In genomic region chr14:101707285-101707842, GRCh38 we compare ENCODE assay signal across 8 cellular contexts. TPM values are rescaled to one million over a fixed set of nuclear protein-coding genes. Genes with fewer than 3 reads are reported as not detected.
DNase-seq lines count a peak whose midpoint lies in the region; ATAC-seq and TF ChIP-seq lines count a peak whose summit lies in the region.

No MANE protein-coding gene starts in this region.

- H3K36me3 Mint-ChIP-seq in activated naive CD8-positive, alpha-beta T cell treated with anti-CD3 and anti-CD28 coated beads, Interleukin-2, amount 10 ng/mL, durations not matched to agents 7 days and 5 days, result no peaks in the 10 kb centered on the region

- H3K27ac Mint-ChIP-seq in activated naive CD8-positive, alpha-beta T cell treated with anti-CD3 and anti-CD28 coated beads, Interleukin-2, amount 10 ng/mL, durations not matched to agents 7 days and 5 days, result peak overlapping the region; percentile 81

- WGBS in psoas muscle, 3 donors, result 5 to 6% (median 5%) methylated on average over 12 of the region's 12 CpGs

- H3K9me3 Mint-ChIP-seq in activated naive CD8-positive, alpha-beta T cell treated with anti-CD3 and anti-CD28 coated beads, Interleukin-2, amount 10 ng/mL, durations not matched to agents 7 days and 5 days, result no peaks in the 10 kb centered on the region

- H3K4me1 Mint-ChIP-seq in activated naive CD8-positive, alpha-beta T cell treated with anti-CD3 and anti-CD28 coated beads, Interleukin-2, amount 10 ng/mL, durations not matched to agents 7 days and 5 days, result peaks cover 18% of the 10 kb centered on the region

- ATAC-seq in GM19468 (IDR thresholded peaks at IDR 0.05; ENCODE audit: extremely low read depth, unreplicated experiment) (peak; percentile 37), SK-N-SH treated with all-trans-retinoic acid at 6 μM for 48 hours (peak; percentile 85), psoas muscle (peak; percentile 70 to 88 (median 81))
- peak; percentile 70 for ATAC-seq in activated naive CD8-positive, alpha-beta T cell treated with anti-CD3 and anti-CD28 coated beads, Interleukin-2, amount 10 ng/mL, durations not matched to agents 7 days and 5 days (ENCODE audit: low read depth)

- H3K27me3 Mint-ChIP-seq in activated naive CD8-positive, alpha-beta T cell treated with anti-CD3 and anti-CD28 coated beads, Interleukin-2, amount 10 ng/mL, durations not matched to agents 7 days and 5 days, result peaks cover 13% of the 10 kb centered on the region

- H3K27me3 ChIP-seq in cardiac muscle cell, result peaks cover 41% of the 10 kb centered on the region
- peaks cover 0 to 8% (median 5%) of the 10 kb centered on the region in 3 donors for H3K27me3 ChIP-seq in psoas muscle (ENCODE audit: insufficient read depth in 3 of 3, low read length in 2 of 3)

- no peaks in the 10 kb centered on the region for H3K36me3 ChIP-seq in cardiac muscle cell
- H3K36me3 ChIP-seq in psoas muscle (ENCODE audit: insufficient read depth in 1 of 2, low read depth in 1 of 2), result no peaks in the 10 kb centered on the region

- POLR2A ChIA-PET in activated naive CD8-positive, alpha-beta T cell treated with anti-CD3 and anti-CD28 coated beads, Interleukin-2, amount 10 ng/mL, durations not matched to agents 7 days and 5 days (lab: Charles Lee), result interaction anchor here (1.0 to 2.7 kb wide), 10 partner anchors 15 to 598 kb away, joined by 3 to 14 read pairs (median 7); partner anchors contain the start of gene MOK

- H3K4me3 ChIP-seq in AG10803 (ENCODE audit: low read length), result no peak overlapping the region
- no peak overlapping the region for H3K4me3 ChIP-seq in cardiac muscle cell
- H3K4me3 ChIP-seq in psoas muscle, result peak overlapping the region; percentile 19

- TF ChIP-seq CTCF in AG10803 (conservative IDR thresholded peaks at IDR 0.05; ENCODE audit: low read length) (peak; percentile 80), cardiac muscle cell (IDR thresholded peaks at IDR 0.05; ENCODE audit: low read depth, low read length) (peak; percentile 65), psoas muscle (IDR thresholded peaks at IDR 0.05) (peak; percentile 89)

- H3K4me1 ChIP-seq in cardiac muscle cell (ENCODE audit: low read depth) (no peaks in the 10 kb centered on the region), psoas muscle (peaks cover 7% of the 10 kb centered on the region)

- H3K27ac ChIP-seq in cardiac muscle cell, result no peak overlapping the region
- no peak overlapping the region for H3K27ac ChIP-seq in psoas muscle

- peak; percentile 87 for DNase-seq in AG10803 (ENCODE audit: low read depth)
- peak; percentile 83 for DNase-seq in NCI-H1417 treated with DMSO at 0.1 percent for 48 hours (lab: John Stamatoyannopoulos, UW)
- DNase-seq in activated naive CD8-positive, alpha-beta T cell treated with anti-CD3 and anti-CD28 coated beads, Interleukin-2, amount 10 ng/mL, durations not matched to agents 7 days and 5 days, result peak; percentile 53
- peak; percentile 85 to 92 for DNase-seq in cardiac muscle cell (ENCODE audit: low read depth in 1 of 2, low spot score in 1 of 2)
- DNase-seq in psoas muscle, result no peak
- DNase-seq in GDM1 (lab: John Stamatoyannopoulos, UW), result no peak

- intact Hi-C loops in psoas muscle (cut with DNase I), result loop anchor here (5.0 to 10.0 kb wide), 6 partner anchors 50 to 500 kb away; partner anchors contain the start of gene DYNC1H1 (in 2 of the 2)

- peak overlapping the region; percentile 63 for H3K4me3 Mint-ChIP-seq in activated naive CD8-positive, alpha-beta T cell treated with anti-CD3 and anti-CD28 coated beads, Interleukin-2, amount 10 ng/mL, durations not matched to agents 7 days and 5 days

- no peaks in the 10 kb centered on the region for H3K9me3 ChIP-seq in cardiac muscle cell (ENCODE audit: low read depth)
- no peaks in the 10 kb centered on the region for H3K9me3 ChIP-seq in psoas muscle

TF ChIP-seq in SK-N-SH treated with all-trans-retinoic acid at 6 μM for 48 hours, 23 proteins besides CTCF, POLR2A, EP300 and RAD21:
- TF ChIP-seq OSR1 (CRISPR knock-in tag; IDR thresholded peaks at IDR 0.05) (no peak), ZNF565 (CRISPR knock-in tag; conservative IDR thresholded peaks at IDR 0.05; ENCODE audit: low read depth) (no peak), SNAI2 (CRISPR knock-in tag; IDR thresholded peaks at IDR 0.05) (no peak), ZC3H10 (CRISPR knock-in tag; IDR thresholded peaks at IDR 0.05) (no peak), CSRNP3 (CRISPR knock-in tag; IDR thresholded peaks at IDR 0.05) (no peak), ZFP30 (CRISPR knock-in tag; IDR thresholded peaks at IDR 0.05) (no peak)
- TF ChIP-seq, protein P1, sequence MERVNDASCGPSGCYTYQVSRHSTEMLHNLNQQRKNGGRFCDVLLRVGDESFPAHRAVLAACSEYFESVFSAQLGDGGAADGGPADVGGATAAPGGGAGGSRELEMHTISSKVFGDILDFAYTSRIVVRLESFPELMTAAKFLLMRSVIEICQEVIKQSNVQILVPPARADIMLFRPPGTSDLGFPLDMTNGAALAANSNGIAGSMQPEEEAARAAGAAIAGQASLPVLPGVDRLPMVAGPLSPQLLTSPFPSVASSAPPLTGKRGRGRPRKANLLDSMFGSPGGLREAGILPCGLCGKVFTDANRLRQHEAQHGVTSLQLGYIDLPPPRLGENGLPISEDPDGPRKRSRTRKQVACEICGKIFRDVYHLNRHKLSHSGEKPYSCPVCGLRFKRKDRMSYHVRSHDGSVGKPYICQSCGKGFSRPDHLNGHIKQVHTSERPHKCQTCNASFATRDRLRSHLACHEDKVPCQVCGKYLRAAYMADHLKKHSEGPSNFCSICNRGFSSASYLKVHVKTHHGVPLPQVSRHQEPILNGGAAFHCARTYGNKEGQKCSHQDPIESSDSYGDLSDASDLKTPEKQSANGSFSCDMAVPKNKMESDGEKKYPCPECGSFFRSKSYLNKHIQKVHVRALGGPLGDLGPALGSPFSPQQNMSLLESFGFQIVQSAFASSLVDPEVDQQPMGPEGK (CRISPR knock-in tag; IDR thresholded peaks at IDR 0.05; ENCODE audit: borderline replicate concordance), result no peak

RNA-seq across cellular contexts. Expression of gene PPP2R5C, which starts 54.1 kb away (rescaled TPM):
- total RNA-seq in activated naive CD8-positive, alpha-beta T cell treated with anti-CD3 and anti-CD28 coated beads, Interleukin-2, amount 10 ng/mL, durations not matched to agents 7 days and 5 days, result 100 to 1,000 TPM; 369 to 382 TPM
- total RNA-seq in cardiac muscle cell (53.7 and 84.9 TPM in 2 replicates), psoas muscle (10 to 100 TPM; 53.1 to 76.6 (median 63.0) TPM)
- polyA plus RNA-seq in cardiac muscle cell (60.4 and 78.8 TPM in 2 replicates), psoas muscle (10 to 100 TPM; 18.2 to 63.4 (median 24.6) TPM)

Comparison
In these comparisons a context has a peak if more than half of its experiments do, and no peak if none do; other contexts are left out.
1. DNase-seq: peak in AG10803 (single experiment), NCI-H1417 treated with DMSO at 0.1 percent for 48 hours (single experiment), activated naive CD8-positive, alpha-beta T cell treated with anti-CD3 and anti-CD28 coated beads, Interleukin-2, amount 10 ng/mL, durations not matched to agents 7 days and 5 days (single experiment) and cardiac muscle cell (2 of 2); none in psoas muscle (0 of 2) and GDM1 (single experiment).
2. Peak in every context shown above with its lines, with median percentiles within 50 percentile points of each other: CTCF ChIP-seq and ATAC-seq.